In the genomic region with DNA sequence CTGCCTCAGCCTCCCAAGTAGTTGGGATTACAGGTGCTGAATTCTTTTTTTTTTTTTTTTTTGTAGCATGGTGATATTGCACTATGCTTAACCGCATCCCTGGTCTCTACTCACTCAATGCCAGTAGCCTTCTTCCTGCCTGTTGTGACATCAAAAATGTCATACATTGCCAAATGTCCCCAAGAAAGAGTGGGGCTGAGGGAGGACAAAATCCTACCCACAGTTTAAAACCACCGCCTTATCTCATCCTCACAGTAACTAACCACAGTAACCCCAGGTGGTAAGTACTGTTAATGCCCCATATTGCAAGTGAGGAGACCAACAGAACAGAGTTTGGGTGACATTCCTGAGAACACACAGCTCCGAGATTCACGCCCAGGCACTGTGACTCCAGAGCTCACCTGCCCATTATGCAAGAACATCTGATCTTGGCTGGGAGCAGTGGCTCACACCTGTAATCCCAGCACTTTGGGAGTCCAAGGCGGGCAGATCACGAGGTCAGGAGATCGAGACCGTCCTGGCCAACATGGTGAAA, we compare ENCODE assay signal across 14 cellular contexts. TPM values are rescaled to one million over a fixed set of nuclear protein-coding genes. Genes with fewer than 3 reads are reported as not detected.
A peak's percentile ranks its signal among the peaks of the same experiment; 100 is the strongest.
DNase-seq lines count a peak whose midpoint lies in the region; ATAC-seq, FAIRE-seq and TF ChIP-seq lines count a peak whose summit lies in the region.
"Had no signal": no experiment of that assay in that cellular context is flagged by ENCODE, and none has a peak within 500 bp of the region (broad histone marks: within the 10 kb centered on the region; RNA-seq: fewer than 3 reads in every experiment).

No MANE protein-coding gene starts in this region.

- intact Hi-C loops in activated naive CD4-positive, alpha-beta T cell treated with anti-CD3 and anti-CD28 coated beads for 36 hours (cut with micrococcal nuclease) = loop anchor here (10.0 kb wide), 1 partner anchor 615 kb away; a partner anchor contains a TSS
- intact Hi-C loops in K562 (cut with micrococcal nuclease) = loop anchor here (2.0 kb wide), 1 partner anchor 23 kb away; a partner anchor contains a TSS

- FAIRE-seq in K562 (lab: Jason Lieb, UNC) = peak; percentile 100
- FAIRE-seq: H1 had no signal

- H3K36me3 ChIP-seq in K562 (ENCODE audit: control insufficient read depth, insufficient read depth, low read length) = no peaks in the 10 kb centered on the region

- no peak overlapping the region for H3K4me2 ChIP-seq in K562 (ENCODE audit: insufficient read depth, low read length)
- H3K4me2 ChIP-seq: hepatocyte had no signal

- H3K4me3 Mint-ChIP-seq in activated naive CD4-positive, alpha-beta T cell treated with anti-CD3 and anti-CD28 coated beads for 36 hours = no peak overlapping the region
- H3K4me3 Mint-ChIP-seq: memory B cell had no signal

- H2AFZ ChIP-seq in K562 (ENCODE audit: low read depth, low read length) = no peak overlapping the region
- H2AFZ ChIP-seq: hepatocyte, parathyroid adenoma had no signal

- no peaks in the 10 kb centered on the region for H3K27me3 ChIP-seq in K562 (ENCODE audit: control insufficient read depth in 2 of 2, insufficient read depth in 2 of 2, low read length in 2 of 2)
- H3K27me3 ChIP-seq: hepatocyte had no signal

- ATAC-seq in K562 (peak; percentile 89), GM21737 (IDR thresholded peaks at IDR 0.05; ENCODE audit: unreplicated experiment) (no peak)

- H3K27me3 Mint-ChIP-seq in activated naive CD4-positive, alpha-beta T cell treated with anti-CD3 and anti-CD28 coated beads for 36 hours (ENCODE audit: low read depth) = no peaks in the 10 kb centered on the region
- H3K27me3 Mint-ChIP-seq: memory B cell had no signal

- H3K27ac Mint-ChIP-seq in activated naive CD4-positive, alpha-beta T cell treated with anti-CD3 and anti-CD28 coated beads for 36 hours = peak overlapping the region; percentile 25
- H3K27ac Mint-ChIP-seq: memory B cell had no signal

- no peaks in the 10 kb centered on the region for H3K9me3 Mint-ChIP-seq in activated naive CD4-positive, alpha-beta T cell treated with anti-CD3 and anti-CD28 coated beads for 36 hours
- H3K9me3 Mint-ChIP-seq: memory B cell had no signal

- no peak for DNase-seq in activated naive CD4-positive, alpha-beta T cell treated with anti-CD3 and anti-CD28 coated beads for 36 hours
- no peak for DNase-seq in activated naive CD4-positive, alpha-beta T cell treated with Interleukin-2 at 50 U/mL for 16 hours
- DNase-seq in SIG-M5 treated with dmso at 0.1 percent for 504 hours (lab: John Stamatoyannopoulos, UW; ENCODE audit: unreplicated experiment) (peak; percentile 99), K562 (ENCODE audit: extremely low read depth in 1 of 4, low spot score in 3 of 4) (peak; percentile 65 to 88 (median 76)), SW 1271 (lab: John Stamatoyannopoulos, UW) (no peak), NCI-H748 treated with DMSO at 0.1 percent for 48 hours (lab: John Stamatoyannopoulos, UW) (no peak), NCI-H69 (lab: John Stamatoyannopoulos, UW) (no peak)
- DNase-seq: ACHN, NCI-H1092 had no signal

- CTCF ChIA-PET in activated naive CD4-positive, alpha-beta T cell treated with anti-CD3 and anti-CD28 coated beads for 36 hours (lab: Charles Lee) = interaction anchor here (0.7 to 5.3 kb wide), 3 partner anchors 15 to 253 kb away, joined by 4 to 20 read pairs (median 6); no protein-coding TSS in a partner anchor
- CTCF ChIA-PET in K562 (lab: Yijun Ruan, JAX; ENCODE audit: low intra/inter-chr PET ratio) = no interaction called here

- peaks cover 15 to 28% of the 10 kb centered on the region in 2 experiments for H3K4me1 ChIP-seq in K562 (replicated peaks in 1 of 2; ENCODE audit: control insufficient read depth in 2 of 2, insufficient read depth in 2 of 2, low read length in 2 of 2)

- H4K20me1 ChIP-seq in K562 (replicated peaks; ENCODE audit: control insufficient read depth, insufficient read depth, low read length) = no peaks in the 10 kb centered on the region

- peak; percentile 95 for TF ChIP-seq EP300 in K562 (IDR thresholded peaks at IDR 0.05; ENCODE audit: low read length)

- peaks cover 31% of the 10 kb centered on the region for H3K4me1 Mint-ChIP-seq in activated naive CD4-positive, alpha-beta T cell treated with anti-CD3 and anti-CD28 coated beads for 36 hours (ENCODE audit: low read depth)

- TF ChIP-seq RAD21 in K562 (CRISPR knock-in tag; conservative IDR thresholded peaks at IDR 0.05 in 1 of 2, IDR thresholded peaks at IDR 0.05 in 1 of 2) = peak in 1 of 2 experiments; percentile 33; a peak in 1 of 4 replicates

- 8% methylated on average over 8 of the region's 8 CpGs for WGBS in K562 (ENCODE audit: insufficient coverage, low coverage, missing lambda C conversion rate)

- no peaks in the 10 kb centered on the region for H3K79me2 ChIP-seq in K562 (ENCODE audit: control insufficient read depth, insufficient read depth, low read length)
- H3K79me2 ChIP-seq: hepatocyte, parathyroid adenoma had no signal

- no peak for TF ChIP-seq POLR2A in K562 (conservative IDR thresholded peaks at IDR 0.05)

- peaks cover 2% of the 10 kb centered on the region for H3K9me1 ChIP-seq in K562 (ENCODE audit: control insufficient read depth, insufficient read depth, low read length)

- no TSS peak for BruUV-seq in K562 (replicated peaks; lab: Mats Ljungman, UMichigan)

- H3K9me3 ChIP-seq in K562 (replicated peaks; ENCODE audit: control insufficient read depth, insufficient read depth, low read depth, low read length) = no peaks in the 10 kb centered on the region; the same call in 1 of the 2 replicates

- no peak for TF ChIP-seq CTCF in K562 (IDR thresholded peaks at IDR 0.05 in 2 of 3, conservative IDR thresholded peaks at IDR 0.05 in 1 of 3; ENCODE audit: insufficient read depth in 2 of 3, low read depth in 1 of 3, low read length in 3 of 3)

- H3K4me3 ChIP-seq in K562 = no peak overlapping the region
- H3K4me3 ChIP-seq: hepatocyte had no signal

- peak overlapping the region in 1 of 2 experiments; percentile 64; a peak in 1 of 4 replicates for H3K9ac ChIP-seq in K562 (ENCODE audit: insufficient read depth in 1 of 2, low read depth in 2 of 2, low read length in 2 of 2)
- H3K9ac ChIP-seq: parathyroid adenoma had no signal

- H3K27ac ChIP-seq in K562 (ENCODE audit: extremely low read depth, low read depth, low read length) = no peak overlapping the region
- H3K27ac ChIP-seq: hepatocyte, parathyroid adenoma had no signal

- H3K36me3 Mint-ChIP-seq in activated naive CD4-positive, alpha-beta T cell treated with anti-CD3 and anti-CD28 coated beads for 36 hours (ENCODE audit: low read depth) = peaks cover 10% of the 10 kb centered on the region

- POLR2A ChIA-PET in K562 (lab: Yijun Ruan, JAX) = interaction anchor here (0.7 to 2.1 kb wide), 4 partner anchors 8 to 150 kb away, joined by 3 to 5 read pairs (median 3); no protein-coding TSS in a partner anchor

- in situ Hi-C loops in K562 (cut with MboI) = no loop called here

TF ChIP-seq in K562, 482 proteins besides CTCF, POLR2A, EP300 and RAD21 (continues in another document):
- TF ChIP-seq ZFP1 (CRISPR knock-in tag; IDR thresholded peaks at IDR 0.05) = no peak
- TF ChIP-seq EZH2 (IDR thresholded peaks at IDR 0.05; ENCODE audit: borderline replicate concordance, low read depth, low read length) = no peak

RNA-seq across cellular contexts. Expression of a gene that starts 19.6 kb away (rescaled TPM):
- total RNA-seq in activated naive CD4-positive, alpha-beta T cell treated with anti-CD3 and anti-CD28 coated beads for 36 hours = 1 to 10 TPM; 2.6 to 2.9 TPM
- 0.14 and 0.25 TPM in 2 replicates for total RNA-seq in K562 (2011; cell fraction: chromatin; rRNA removed; ENCODE audit: low replicate concordance)
- total RNA-seq in K562 (2011; cell fraction: nucleolus; rRNA removed) = 0.17 TPM in 1 of 2 replicates, not detected in the other
- 0.31 TPM in 1 of 2 replicates, not detected in the other for total RNA-seq in K562 (2011; cell fraction: nucleoplasm; rRNA removed)
- total RNA-seq in K562 (2014; rRNA removed) = 0.09 and 0.12 TPM in 2 replicates
- total RNA-seq in K562 (2014; rRNA removed; fragmentation: Illumina TruSeq; extraction: Trizol) = 0.22 and 0.26 TPM in 2 replicates
- total RNA-seq in K562 (2015; rRNA removed; fragmentation: Illumina TruSeq; extraction: Trizol) = 0.11 TPM in 2 replicates
- 0.22 TPM in 2 replicates for total RNA-seq in K562 (2021)
- 0.20 and 0.28 TPM in 2 replicates for polyA plus RNA-seq in K562 (2011; rRNA removed)
- 0.32 and 0.39 TPM in 2 replicates for polyA plus RNA-seq in K562 (2011; cell fraction: cytosol; rRNA removed)
- 0.07 and 0.29 TPM in 2 replicates for polyA plus RNA-seq in K562 (2011; cell fraction: nucleus; rRNA removed)
- polyA plus RNA-seq in K562 (2012) = 0.18 and 0.25 TPM in 2 replicates
- 0.19 and 0.32 TPM in 2 replicates for polyA plus RNA-seq in K562 (2014; fragmentation: Illumina TruSeq; extraction: Trizol)
- under 1 TPM; 0.25 to 0.27 TPM for polyA plus RNA-seq in K562 (2014; fragmentation: Nextera tagmentation; extraction: Ambion mirVana)
- 0.12 and 0.15 TPM in 2 replicates for polyA plus RNA-seq in K562 (2014; rRNA removed)
- polyA minus RNA-seq in K562 (2011; rRNA and poly(A)+ RNA removed) = 0.11 TPM in 1 of 2 replicates, not detected in the other
- polyA minus RNA-seq in K562 (2011; cell fraction: cytosol; rRNA and poly(A)+ RNA removed) = not detected in 2 replicates
- not detected in 2 replicates for polyA minus RNA-seq in K562 (2011; cell fraction: nucleus; rRNA and poly(A)+ RNA removed)

RNA-seq across cellular contexts. Expression of a gene that starts 23.6 kb away (rescaled TPM):
- total RNA-seq in activated naive CD4-positive, alpha-beta T cell treated with anti-CD3 and anti-CD28 coated beads for 36 hours = 10 to 100 TPM; 21.1 to 21.8 TPM
- 8.2 and 28.4 TPM in 2 replicates for total RNA-seq in K562 (2011; cell fraction: chromatin; rRNA removed; ENCODE audit: low replicate concordance)
- total RNA-seq in K562 (2011; cell fraction: nucleolus; rRNA removed) = 44.5 and 57.0 TPM in 2 replicates
- total RNA-seq in K562 (2011; cell fraction: nucleoplasm; rRNA removed) = 25.6 and 29.5 TPM in 2 replicates
- total RNA-seq in K562 (2014; rRNA removed) (9.8 and 13.2 TPM in 2 replicates), K562 (2014; rRNA removed; fragmentation: Illumina TruSeq; extraction: Trizol) (2.2 and 2.6 TPM in 2 replicates), K562 (2015; rRNA removed; fragmentation: Illumina TruSeq; extraction: Trizol) (9.3 and 9.4 TPM in 2 replicates), K562 (2021) (23.8 and 24.4 TPM in 2 replicates)
- polyA plus RNA-seq in K562 (2011; rRNA removed) (9.3 and 15.7 TPM in 2 replicates), K562 (2014; fragmentation: Illumina TruSeq; extraction: Trizol) (5.5 and 16.0 TPM in 2 replicates), K562 (2014; fragmentation: Nextera tagmentation; extraction: Ambion mirVana) (1 to 10 TPM; 2.9 to 3.7 TPM), K562 (2014; rRNA removed) (18.1 and 26.9 TPM in 2 replicates)
- polyA plus RNA-seq in K562 (2011; cell fraction: cytosol; rRNA removed) = 18.2 and 58.0 TPM in 2 replicates
- 9.6 and 14.9 TPM in 2 replicates for polyA plus RNA-seq in K562 (2011; cell fraction: nucleus; rRNA removed)
- polyA plus RNA-seq in K562 (2012) = 25.0 and 36.1 TPM in 2 replicates
- 5.4 and 7.7 TPM in 2 replicates for polyA minus RNA-seq in K562 (2011; rRNA and poly(A)+ RNA removed)
- polyA minus RNA-seq in K562 (2011; cell fraction: cytosol; rRNA and poly(A)+ RNA removed) = 29.4 and 32.0 TPM in 2 replicates
- 7.9 and 9.3 TPM in 2 replicates for polyA minus RNA-seq in K562 (2011; cell fraction: nucleus; rRNA and poly(A)+ RNA removed)

Comparison
In these comparisons a context has a peak if more than half of its experiments do, and no peak if none do; other contexts are left out.
1. DNase-seq: peak in SIG-M5 treated with dmso at 0.1 percent for 504 hours (single experiment) and K562 (4 of 4); none in activated naive CD4-positive, alpha-beta T cell treated with anti-CD3 and anti-CD28 coated beads for 36 hours (single experiment), activated naive CD4-positive, alpha-beta T cell treated with Interleukin-2 at 50 U/mL for 16 hours (single experiment), SW 1271 (0 of 2), NCI-H748 treated with DMSO at 0.1 percent for 48 hours (single experiment) and NCI-H69 (single experiment).